Comparison of ENCODE assay signal across 1 cellular context in the genomic region with DNA sequence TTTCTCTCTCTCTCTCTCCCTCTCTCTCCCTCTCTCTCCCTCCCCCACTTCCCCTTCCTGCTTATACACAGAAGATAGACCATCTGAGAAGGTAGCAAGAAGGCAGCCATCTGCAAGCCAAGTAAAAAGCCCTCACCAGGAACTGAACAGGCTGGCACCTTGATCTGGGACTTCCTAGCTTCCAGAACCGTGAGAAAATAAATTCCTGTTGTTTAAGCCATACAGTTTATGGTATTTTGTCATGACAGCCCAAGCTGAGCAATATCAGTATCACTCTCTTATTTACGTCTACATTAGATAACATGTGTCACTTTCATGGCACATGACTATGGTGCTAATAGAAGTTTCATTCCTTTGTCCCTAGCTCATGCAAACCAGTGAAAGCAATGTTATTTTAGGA.
TF ChIP-seq lines count a peak whose summit lies in the region.

No MANE protein-coding gene starts in this region.

TF ChIP-seq in HCT116, 20 proteins besides CTCF, POLR2A, EP300 and RAD21 (continued from another document):
- TF ChIP-seq, protein P1, sequence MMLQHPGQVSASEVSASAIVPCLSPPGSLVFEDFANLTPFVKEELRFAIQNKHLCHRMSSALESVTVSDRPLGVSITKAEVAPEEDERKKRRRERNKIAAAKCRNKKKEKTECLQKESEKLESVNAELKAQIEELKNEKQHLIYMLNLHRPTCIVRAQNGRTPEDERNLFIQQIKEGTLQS (IDR thresholded peaks at IDR 0.05), result no peak
- TF ChIP-seq, protein P2, sequence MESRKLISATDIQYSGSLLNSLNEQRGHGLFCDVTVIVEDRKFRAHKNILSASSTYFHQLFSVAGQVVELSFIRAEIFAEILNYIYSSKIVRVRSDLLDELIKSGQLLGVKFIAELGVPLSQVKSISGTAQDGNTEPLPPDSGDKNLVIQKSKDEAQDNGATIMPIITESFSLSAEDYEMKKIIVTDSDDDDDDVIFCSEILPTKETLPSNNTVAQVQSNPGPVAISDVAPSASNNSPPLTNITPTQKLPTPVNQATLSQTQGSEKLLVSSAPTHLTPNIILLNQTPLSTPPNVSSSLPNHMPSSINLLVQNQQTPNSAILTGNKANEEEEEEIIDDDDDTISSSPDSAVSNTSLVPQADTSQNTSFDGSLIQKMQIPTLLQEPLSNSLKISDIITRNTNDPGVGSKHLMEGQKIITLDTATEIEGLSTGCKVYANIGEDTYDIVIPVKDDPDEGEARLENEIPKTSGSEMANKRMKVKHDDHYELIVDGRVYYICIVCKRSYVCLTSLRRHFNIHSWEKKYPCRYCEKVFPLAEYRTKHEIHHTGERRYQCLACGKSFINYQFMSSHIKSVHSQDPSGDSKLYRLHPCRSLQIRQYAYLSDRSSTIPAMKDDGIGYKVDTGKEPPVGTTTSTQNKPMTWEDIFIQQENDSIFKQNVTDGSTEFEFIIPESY (IDR thresholded peaks at IDR 0.05; ENCODE audit: extremely low read depth, insufficient replicate concordance, low read length), result no peak
- no peak for TF ChIP-seq ZFX (IDR thresholded peaks at IDR 0.05)
- no peak for TF ChIP-seq ZNF274 (IDR thresholded peaks at IDR 0.05; ENCODE audit: low read depth, low read length)
- no peak for TF ChIP-seq ELF1 (IDR thresholded peaks at IDR 0.05; ENCODE audit: borderline replicate concordance, low read depth)
- TF ChIP-seq CEBPB (IDR thresholded peaks at IDR 0.05; ENCODE audit: low read depth), result no peak
- no peak for TF ChIP-seq JUND (IDR thresholded peaks at IDR 0.05)
- TF ChIP-seq, protein P3, sequence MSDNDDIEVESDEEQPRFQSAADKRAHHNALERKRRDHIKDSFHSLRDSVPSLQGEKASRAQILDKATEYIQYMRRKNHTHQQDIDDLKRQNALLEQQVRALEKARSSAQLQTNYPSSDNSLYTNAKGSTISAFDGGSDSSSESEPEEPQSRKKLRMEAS (IDR thresholded peaks at IDR 0.05), result no peak
- no peak for TF ChIP-seq SP1 (IDR thresholded peaks at IDR 0.05; ENCODE audit: low read depth)
